ENCODE assay signal across 24 cellular contexts in genomic region chr3:138019288-138020069, GRCh38. TPM values are rescaled to one million over a fixed set of nuclear protein-coding genes. Genes with fewer than 3 reads are reported as not detected.
DNase-seq lines count a peak whose midpoint lies in the region; ATAC-seq and TF ChIP-seq lines count a peak whose summit lies in the region.
"Had no signal": no experiment of that assay in that cellular context is flagged by ENCODE, and none has a peak within 500 bp of the region (broad histone marks: within the 10 kb centered on the region; RNA-seq: fewer than 3 reads in every experiment).

No MANE protein-coding gene starts in this region.

- TF ChIP-seq CTCF in body of pancreas (IDR thresholded peaks at IDR 0.05) (no peak), lung (IDR thresholded peaks at IDR 0.05; ENCODE audit: control extremely low read depth, extremely low read depth) (no peak), progenitor cell of endocrine pancreas (IDR thresholded peaks at IDR 0.05; ENCODE audit: unreplicated experiment) (no peak)

- H3K4me1 Mint-ChIP-seq in progenitor cell of endocrine pancreas (ENCODE audit: low read depth), result peaks cover 22% of the 10 kb centered on the region

- intact Hi-C loops in body of pancreas (cut with DNase I), result no loop called here

- peaks cover 21% of the 10 kb centered on the region for H3K36me3 Mint-ChIP-seq in progenitor cell of endocrine pancreas (ENCODE audit: insufficient read depth)

- WGBS in body of pancreas, 2 donors, result 54 to 76% methylated on average over 2 of the region's 2 CpGs
- 72 to 90% methylated on average over 2 of the region's 2 CpGs for WGBS in lung, 2 donors

- DNase-seq in DMS79 (lab: John Stamatoyannopoulos, UW) (peak; percentile 14), body of pancreas (no peak), lung (ENCODE audit: low spot score) (peak; percentile 61), progenitor cell of endocrine pancreas (ENCODE audit: low spot score, unreplicated experiment) (no peak), anterior cingulate cortex (lab: John Stamatoyannopoulos, UW) (no peak), NCI-H345 (lab: John Stamatoyannopoulos, UW) (no peak)
- DNase-seq: BE2C, H7, MM.1S, NCI-H1048, NCI-H1417 treated with DMSO at 0.1 percent for 48 hours, NCI-H1930, NCI-H2171, NCI-H446, NCI-H526, OCI-M1, SJCRH30 had no signal

- no peaks in the 10 kb centered on the region for H3K27me3 Mint-ChIP-seq in progenitor cell of endocrine pancreas

- peaks cover 3% of the 10 kb centered on the region for H3K9me3 Mint-ChIP-seq in progenitor cell of endocrine pancreas (ENCODE audit: low read depth)

- H3K27ac ChIP-seq in body of pancreas (peak overlapping the region in 1 of 4 donors; percentile 34), lung (ENCODE audit: low read depth in 1 of 2, low read length in 1 of 2) (peak overlapping the region in 1 of 2 donors; percentile 84)
- H3K27ac ChIP-seq: HL-60, SJCRH30 had no signal

- no peak overlapping the region for H3K4me3 Mint-ChIP-seq in progenitor cell of endocrine pancreas (ENCODE audit: low read depth)

- ATAC-seq in body of pancreas (peak; percentile 38), lung (ENCODE audit: insufficient read depth, low FRiP score) (peak; percentile 48), HG03520 (IDR thresholded peaks at IDR 0.05; ENCODE audit: unreplicated experiment) (no peak), GM18520 (IDR thresholded peaks at IDR 0.05; ENCODE audit: unreplicated experiment) (no peak)
- ATAC-seq: HepG2, K562 had no signal

- peak overlapping the region; percentile 15 for H3K27ac Mint-ChIP-seq in progenitor cell of endocrine pancreas

- H3K36me3 ChIP-seq in body of pancreas (replicated peaks in 1 of 2; ENCODE audit: insufficient read depth in 1 of 2, low read depth in 2 of 2) (no peaks in the 10 kb centered on the region), lung (ENCODE audit: control insufficient read depth in 2 of 2, insufficient read depth in 2 of 2, low read length in 2 of 2) (no peaks in the 10 kb centered on the region)
- H3K36me3 ChIP-seq: BE2C, SJCRH30 had no signal

- H3K4me3 ChIP-seq in body of pancreas, result no peak overlapping the region
- H3K4me3 ChIP-seq in lung, result no peak overlapping the region
- H3K4me3 ChIP-seq: K562, SJCRH30 had no signal

- H3K4me1 ChIP-seq in body of pancreas (peaks cover 4% of the 10 kb centered on the region), lung (ENCODE audit: control insufficient read depth in 2 of 2, insufficient read depth in 2 of 2, low read length in 2 of 2) (no peaks in the 10 kb centered on the region)
- H3K4me1 ChIP-seq: BE2C, SJCRH30 had no signal

- H3K27me3 ChIP-seq in body of pancreas, result no peaks in the 10 kb centered on the region
- no peaks in the 10 kb centered on the region for H3K27me3 ChIP-seq in lung (ENCODE audit: control insufficient read depth, insufficient read depth)
- H3K27me3 ChIP-seq: BE2C, SJCRH30 had no signal

- no peaks in the 10 kb centered on the region for H3K9me3 ChIP-seq in body of pancreas
- no peaks in the 10 kb centered on the region for H3K9me3 ChIP-seq in lung (ENCODE audit: control insufficient read depth in 2 of 2, insufficient read depth in 1 of 2, low read length in 1 of 2)
- H3K9me3 ChIP-seq: BE2C had no signal

- no peak for TF ChIP-seq POLR2A in body of pancreas (IDR thresholded peaks at IDR 0.05)

RNA-seq across cellular contexts. Expression of gene CLDN18, which starts 9.5 kb away (rescaled TPM):
- total RNA-seq in body of pancreas (10 to 100 TPM in 1 of 2 donors, 1 to 10 TPM in 1; 2.0 to 10.1 TPM), lung (100 to 1,000 TPM; 114 to 316 TPM), progenitor cell of endocrine pancreas (19.5 and 22.2 TPM in 2 replicates)
- polyA plus RNA-seq in lung, result 100 to 1,000 TPM in 1 of 2 donors, 10 to 100 TPM in 1; 31.4 to 118 TPM
- total RNA-seq: A673, Daoy, HepG2, SJCRH30 had no signal
- polyA plus RNA-seq: HepG2, K562 had no signal

Comparison
In these comparisons a context has a peak if more than half of its experiments do, and no peak if none do; other contexts are left out.
1. DNase-seq: peak in DMS79 (single experiment) and lung (single experiment); none in body of pancreas (0 of 4), progenitor cell of endocrine pancreas (single experiment), anterior cingulate cortex (0 of 58) and NCI-H345 (single experiment).
2. ATAC-seq: peak in body of pancreas (single experiment) and lung (single experiment); none in HG03520 (single experiment) and GM18520 (single experiment).